1 cellular context compared by ENCODE assay signal in genomic region chr20:62065669-62066338, GRCh38.
TF ChIP-seq lines count a peak whose summit lies in the region.

TAF4 (minus strand) TSS chr20:62065881; CDS start chr20:62065810, 71 bp downstream.

TF ChIP-seq in HepG2, 621 proteins besides CTCF, POLR2A, EP300 and RAD21 (continued from another document):
- TF ChIP-seq ZBED4 (CRISPR knock-in tag; IDR thresholded peaks at IDR 0.05; ENCODE audit: borderline replicate concordance) (peak; percentile 65; the same call in 1 of the 2 replicates), REST (IDR thresholded peaks at IDR 0.05; ENCODE audit: borderline replicate concordance in 1 of 2, low read depth in 1 of 2, low read length in 2 of 2) (peak in 1 of 2 experiments; percentile 7; a peak in 1 of 4 replicates), HES4 (CRISPR knock-in tag; IDR thresholded peaks at IDR 0.05; ENCODE audit: borderline replicate concordance) (peak; percentile 50; the same call in 1 of the 2 replicates), HOXD1 (CRISPR knock-in tag; IDR thresholded peaks at IDR 0.05) (peak; percentile 36; the same call in 1 of the 2 replicates), SMC3 (IDR thresholded peaks at IDR 0.05; ENCODE audit: low read length) (no peak), ZMYM4 (CRISPR knock-in tag; IDR thresholded peaks at IDR 0.05) (peak; percentile 15; the same call in 1 of the 2 replicates), KAT7 (CRISPR knock-in tag; IDR thresholded peaks at IDR 0.05; ENCODE audit: borderline replicate concordance) (peak; percentile 31), MXD1 (CRISPR knock-in tag; IDR thresholded peaks at IDR 0.05) (peak; percentile 48; the same call in 1 of the 2 replicates)
